Comparison of ENCODE assay signal across 17 cellular contexts in the genomic region with DNA sequence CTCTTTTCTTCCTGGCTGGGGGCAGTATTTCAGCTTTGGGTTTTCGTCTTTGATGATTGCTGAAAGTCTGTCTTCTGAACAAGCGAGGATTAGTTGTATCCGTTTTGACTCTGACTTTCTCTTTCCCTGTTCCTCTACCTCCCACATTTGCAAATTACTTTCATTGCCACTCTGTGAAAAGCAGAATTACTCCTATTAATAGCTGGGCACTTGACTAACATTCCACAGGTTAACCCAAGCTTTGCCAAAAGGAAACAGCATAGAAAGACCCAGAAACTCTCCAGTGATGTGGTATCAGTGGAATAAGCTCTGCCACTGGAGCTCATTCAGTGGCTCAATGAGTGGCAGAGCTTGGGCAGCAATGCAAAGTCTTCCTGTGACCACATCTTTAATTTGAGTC.
DNase-seq lines count a peak whose midpoint lies in the region; TF ChIP-seq lines count a peak whose summit lies in the region.
"Had no signal": no experiment of that assay in that cellular context is flagged by ENCODE, and none has a peak within 500 bp of the region (broad histone marks: within the 10 kb centered on the region; RNA-seq: fewer than 3 reads in every experiment).

No MANE protein-coding gene starts in this region.

- H4K20me1 ChIP-seq in smooth muscle cell (ENCODE audit: low read depth) = no peaks in the 10 kb centered on the region

- H2BK15ac ChIP-seq in mesenchymal stem cell (ENCODE audit: low read depth, poor library complexity, severe bottlenecking) = no peak overlapping the region

- H4K8ac ChIP-seq in mesenchymal stem cell (ENCODE audit: low read length) = no peak overlapping the region

- no peak overlapping the region for H2BK12ac ChIP-seq in mesenchymal stem cell (ENCODE audit: low read length in 2 of 2)

- intact Hi-C loops in esophagus muscularis mucosa (cut with DNase I) = no loop called here

- WGBS in HUES64 = 25% methylated on average over 2 of the region's 3 CpGs
- 46% methylated on average over 3 of the region's 3 CpGs for WGBS in esophagus muscularis mucosa
- WGBS in mesenchymal stem cell = 53% methylated on average over 3 of the region's 3 CpGs
- WGBS in smooth muscle cell (ENCODE audit: low lambda C conversion rate) = 17% methylated on average over 3 of the region's 3 CpGs

- no peak overlapping the region for H2AFZ ChIP-seq in mesenchymal stem cell (ENCODE audit: low read depth, low read length)
- H2AFZ ChIP-seq in smooth muscle cell (ENCODE audit: low read depth) = no peak overlapping the region

- H3K4ac ChIP-seq in mesenchymal stem cell (ENCODE audit: low read depth in 1 of 2, low read length in 2 of 2) = no peak overlapping the region

- H3K27me3 ChIP-seq in HUES64 (ENCODE audit: insufficient read depth, low read length) (no peaks in the 10 kb centered on the region), esophagus muscularis mucosa (no peaks in the 10 kb centered on the region), mesenchymal stem cell (ENCODE audit: control insufficient read depth in 1 of 2, insufficient read depth in 1 of 2, low read length in 2 of 2) (no peaks in the 10 kb centered on the region), smooth muscle cell (ENCODE audit: low read depth) (no peaks in the 10 kb centered on the region)
- H3K27me3 ChIP-seq: pancreas, stomach had no signal

- DNase-seq in esophagus muscularis mucosa (ENCODE audit: extremely low spot score) (no peak), mesenchymal stem cell (no peak), smooth muscle cell (lab: John Stamatoyannopoulos, UW; ENCODE audit: unreplicated experiment) (no peak), GM13977 (ENCODE audit: low spot score) (no peak), caudate nucleus (lab: John Stamatoyannopoulos, UW) (no peak), ecto neural progenitor cell (ENCODE audit: low spot score) (no peak), mesenteric fat pad (ENCODE audit: low spot score) (no peak)
- DNase-seq: ACHN; activated CD4-positive, alpha-beta T cell treated with anti-CD3 and anti-CD28 coated beads, Interleukin-2, amount 50 U/mL, for 4 hours; C1 segment of cervical spinal cord; NCI-H1092; NCI-H510A treated with DMSO at 0.1 percent for 48 hours; pancreas; stimulated activated CD4-positive, alpha-beta T cell treated with anti-CD3 and anti-CD28 coated beads, Interleukin-4, amount 100 ng/mL, for 24 hours; stomach had no signal

- H2BK120ac ChIP-seq in mesenchymal stem cell (ENCODE audit: low read depth, low read length) = no peak overlapping the region

- no peak overlapping the region for H3K4me3 ChIP-seq in HUES64 (ENCODE audit: low read length)
- H3K4me3 ChIP-seq in esophagus muscularis mucosa = peak overlapping the region in 1 of 4 donors; percentile 2
- H3K4me3 ChIP-seq in mesenchymal stem cell (ENCODE audit: insufficient read depth in 1 of 2, low read depth in 1 of 2, low read length in 2 of 2) = no peak overlapping the region
- H3K4me3 ChIP-seq in smooth muscle cell = no peak overlapping the region
- H3K4me3 ChIP-seq: pancreas, stomach had no signal

- H2AK5ac ChIP-seq in mesenchymal stem cell (ENCODE audit: low read length, severe bottlenecking) = no peak overlapping the region

- H3K27ac ChIP-seq in HUES64 (ENCODE audit: low read depth, low read length) (peak overlapping the region; percentile 7; the same call in 1 of the 2 replicates), esophagus muscularis mucosa (replicated peaks in 1 of 4) (peak overlapping the region; percentile 16 to 36 (median 31)), mesenchymal stem cell (ENCODE audit: low read length, poor library complexity, severe bottlenecking) (no peak overlapping the region), smooth muscle cell (ENCODE audit: low read depth) (peak overlapping the region; percentile 89), caudate nucleus (ENCODE audit: low read depth, low read length) (no peak overlapping the region)
- H3K27ac ChIP-seq: pancreas, VCaP had no signal

- no peak for TF ChIP-seq POLR2A in esophagus muscularis mucosa (IDR thresholded peaks at IDR 0.05; ENCODE audit: low read depth)

- H3K36me3 ChIP-seq in HUES64 (ENCODE audit: insufficient read depth, low read length) (no peaks in the 10 kb centered on the region), esophagus muscularis mucosa (no peaks in the 10 kb centered on the region), mesenchymal stem cell (ENCODE audit: control insufficient read depth in 1 of 2, insufficient read depth in 2 of 2, low read depth in 1 of 2, low read length in 2 of 2) (no peaks in the 10 kb centered on the region), smooth muscle cell (ENCODE audit: low read depth) (no peaks in the 10 kb centered on the region)
- H3K36me3 ChIP-seq: pancreas, stomach had no signal

- H3K79me1 ChIP-seq in mesenchymal stem cell (replicated peaks; ENCODE audit: low read length, poor library complexity, severe bottlenecking) = peaks cover 2% of the 10 kb centered on the region

- no peak for TF ChIP-seq CTCF in esophagus muscularis mucosa (IDR thresholded peaks at IDR 0.05)
- TF ChIP-seq CTCF in smooth muscle cell (IDR thresholded peaks at IDR 0.05; ENCODE audit: borderline replicate concordance, insufficient read depth, poor library complexity, severe bottlenecking) = no peak
- TF ChIP-seq CTCF in GM13977 (IDR thresholded peaks at IDR 0.05; ENCODE audit: extremely low read depth, insufficient read depth, missing control alignments) = no peak

- H3K4me1 ChIP-seq in HUES64 (ENCODE audit: insufficient read depth, low read length) (peaks cover 33% of the 10 kb centered on the region), esophagus muscularis mucosa (peaks cover 10 to 21% (median 19%) of the 10 kb centered on the region in 4 donors), mesenchymal stem cell (ENCODE audit: control insufficient read depth, insufficient read depth, low read depth, low read length) (peaks cover 7% of the 10 kb centered on the region), smooth muscle cell (ENCODE audit: low read depth) (peaks cover 36% of the 10 kb centered on the region)
- H3K4me1 ChIP-seq: pancreas had no signal

- H3F3A ChIP-seq in smooth muscle cell (ENCODE audit: low read depth) = peaks cover 37% of the 10 kb centered on the region

- no peak overlapping the region for H3K23ac ChIP-seq in mesenchymal stem cell (ENCODE audit: low read length in 2 of 2)

- H3K9ac ChIP-seq in HUES64 (ENCODE audit: low read depth, low read length) (no peak overlapping the region), mesenchymal stem cell (ENCODE audit: low read length) (peak overlapping the region; percentile 9), smooth muscle cell (ENCODE audit: low read depth) (peak overlapping the region; percentile 20)

- H2BK5ac ChIP-seq in mesenchymal stem cell (ENCODE audit: low read depth, low read length, poor library complexity, severe bottlenecking) = no peak overlapping the region

- H3K79me2 ChIP-seq in smooth muscle cell (ENCODE audit: low read depth) = peaks cover 55% of the 10 kb centered on the region

- no peak overlapping the region for H3K18ac ChIP-seq in mesenchymal stem cell (ENCODE audit: low read depth in 1 of 2, low read length in 2 of 2)

- no peaks in the 10 kb centered on the region for H3K9me3 ChIP-seq in HUES64 (ENCODE audit: insufficient read depth, low read depth, low read length)
- no peaks in the 10 kb centered on the region for H3K9me3 ChIP-seq in esophagus muscularis mucosa
- H3K9me3 ChIP-seq in mesenchymal stem cell (ENCODE audit: control insufficient read depth, low read length) = no peaks in the 10 kb centered on the region
- no peaks in the 10 kb centered on the region for H3K9me3 ChIP-seq in smooth muscle cell (replicated peaks; ENCODE audit: low read depth)
- H3K9me3 ChIP-seq: pancreas, stomach had no signal

- TF ChIP-seq EP300 in esophagus muscularis mucosa (IDR thresholded peaks at IDR 0.05) = no peak

- H3K4me2 ChIP-seq in mesenchymal stem cell (ENCODE audit: low read length, poor library complexity, severe bottlenecking) (no peak overlapping the region), smooth muscle cell (peak overlapping the region; percentile 66)

- in situ Hi-C loops in GM13977 (cut with MboI; ENCODE audit: low pct_unique_long_range_greater_than_20kb, low sequenced_read_pairs, unreplicated experiment) = no loop called here

- H4K91ac ChIP-seq in mesenchymal stem cell (ENCODE audit: low read length) = no peak overlapping the region

- H3K14ac ChIP-seq in mesenchymal stem cell (ENCODE audit: low read length in 2 of 2) = no peak overlapping the region

Comparison
In these comparisons a context has a peak if more than half of its experiments do, and no peak if none do; other contexts are left out.
1. H3K27ac ChIP-seq: peak in HUES64 (single experiment), esophagus muscularis mucosa (4 of 4) and smooth muscle cell (single experiment); none in mesenchymal stem cell (single experiment) and caudate nucleus (single experiment).